Comparison of ENCODE assay signal across 21 cellular contexts in genomic region chr10:71725249-71725648, GRCh38. TPM values are rescaled to one million over a fixed set of nuclear protein-coding genes. Genes with fewer than 3 reads are reported as not detected.
DNase-seq lines count a peak whose midpoint lies in the region; ATAC-seq and TF ChIP-seq lines count a peak whose summit lies in the region.
"Had no signal": no experiment of that assay in that cellular context is flagged by ENCODE, and none has a peak within 500 bp of the region (broad histone marks: within the 10 kb centered on the region; RNA-seq: fewer than 3 reads in every experiment).

No MANE protein-coding gene starts in this region.

- no peak for DNase-seq in activated CD4-positive, alpha-beta T cell treated with anti-CD3 and anti-CD28 coated beads, Interleukin-2, amount 10 ng/mL, durations not matched to agents 24 days and 14 days
- no peak for DNase-seq in activated CD4-positive, alpha-beta T cell treated with anti-CD3 and anti-CD28 coated beads for 48 hours
- DNase-seq in activated naive CD8-positive, alpha-beta T cell treated with anti-CD3 and anti-CD28 coated beads for 36 hours = no peak
- DNase-seq in neuronal stem cell (ENCODE audit: low spot score) (no peak), iPS-NIHi7 (ENCODE audit: extremely low spot score) (no peak), body of pancreas (no peak)
- DNase-seq: mammary epithelial cell, NCI-H1092, NCI-H187 treated with DMSO at 0.1 percent for 48 hours, NCI-H2227 treated with DMSO at 0.1 percent for 48 hours, retina, SHP77, stomach had no signal

- no peak overlapping the region for H2AK5ac ChIP-seq in neuronal stem cell (ENCODE audit: low read depth, low read length)

- no peak overlapping the region for H3K4me3 ChIP-seq in neuronal stem cell (ENCODE audit: low read length in 2 of 2)
- no peak overlapping the region for H3K4me3 ChIP-seq in body of pancreas
- H3K4me3 ChIP-seq: adrenal gland, colonic mucosa, stomach had no signal

- H2AFZ ChIP-seq in neuronal stem cell (ENCODE audit: low read length) = no peak overlapping the region

- H3K27ac ChIP-seq in KOPT-K1 (ENCODE audit: low read depth, low read length, poor library complexity, severe bottlenecking) (peak overlapping the region; percentile 94), neuronal stem cell (replicated peaks; ENCODE audit: low read length) (no peak overlapping the region), body of pancreas (no peak overlapping the region)
- H3K27ac ChIP-seq: colonic mucosa had no signal

- peaks cover 0 to 8% of the 10 kb centered on the region in 2 donors for H3K4me1 ChIP-seq in neuronal stem cell (ENCODE audit: control insufficient read depth in 2 of 2, insufficient read depth in 1 of 2, low read depth in 1 of 2, low read length in 2 of 2)
- peaks cover 25% of the 10 kb centered on the region for H3K4me1 ChIP-seq in body of pancreas

- H3K4ac ChIP-seq in neuronal stem cell (ENCODE audit: low read length) = no peak overlapping the region

- WGBS in neuronal stem cell (ENCODE audit: extremely low coverage in 2 of 2, insufficient read length in 2 of 2, insufficient replicate concordance in 1 of 2), 2 donors = no CpG with 5 or more reads among the region's 14 CpGs
- 82 to 88% methylated on average over 10 to 12 of the region's 14 CpGs for WGBS in body of pancreas, 2 donors

- H3K9me3 Mint-ChIP-seq in activated CD4-positive, alpha-beta T cell treated with anti-CD3 and anti-CD28 coated beads, Interleukin-2, amount 10 ng/mL, durations not matched to agents 24 days and 14 days = no peaks in the 10 kb centered on the region
- no peaks in the 10 kb centered on the region for H3K9me3 Mint-ChIP-seq in activated naive CD8-positive, alpha-beta T cell treated with anti-CD3 and anti-CD28 coated beads for 36 hours

- H2BK120ac ChIP-seq in neuronal stem cell (ENCODE audit: low read depth, low read length) = no peak overlapping the region

- H3K27me3 Mint-ChIP-seq in activated CD4-positive, alpha-beta T cell treated with anti-CD3 and anti-CD28 coated beads, Interleukin-2, amount 10 ng/mL, durations not matched to agents 24 days and 14 days = no peaks in the 10 kb centered on the region
- H3K27me3 Mint-ChIP-seq in activated naive CD8-positive, alpha-beta T cell treated with anti-CD3 and anti-CD28 coated beads for 36 hours = no peaks in the 10 kb centered on the region

- no peak overlapping the region for H3K4me2 ChIP-seq in neuronal stem cell (ENCODE audit: insufficient read depth, low read length, poor library complexity, severe bottlenecking)

- H3K4me1 Mint-ChIP-seq in activated CD4-positive, alpha-beta T cell treated with anti-CD3 and anti-CD28 coated beads, Interleukin-2, amount 10 ng/mL, durations not matched to agents 24 days and 14 days = peaks cover 62% of the 10 kb centered on the region
- peaks cover 84% of the 10 kb centered on the region for H3K4me1 Mint-ChIP-seq in activated naive CD8-positive, alpha-beta T cell treated with anti-CD3 and anti-CD28 coated beads for 36 hours

- peak overlapping the region; percentile 48 for H3K14ac ChIP-seq in neuronal stem cell (ENCODE audit: low read length)

- no peak overlapping the region for H4K8ac ChIP-seq in neuronal stem cell (ENCODE audit: low read depth, low read length)

- no peak for TF ChIP-seq POLR2A in body of pancreas (IDR thresholded peaks at IDR 0.05)

- no peak overlapping the region for H3K9ac ChIP-seq in neuronal stem cell (ENCODE audit: low read depth, low read length, poor library complexity)

- peak overlapping the region; percentile 98 for H3K27ac Mint-ChIP-seq in activated CD4-positive, alpha-beta T cell treated with anti-CD3 and anti-CD28 coated beads, Interleukin-2, amount 10 ng/mL, durations not matched to agents 24 days and 14 days
- peak overlapping the region; percentile 98 for H3K27ac Mint-ChIP-seq in activated naive CD8-positive, alpha-beta T cell treated with anti-CD3 and anti-CD28 coated beads for 36 hours

- no peak overlapping the region for H3K23ac ChIP-seq in neuronal stem cell (ENCODE audit: low read depth, low read length, poor library complexity)

- peaks cover 0 to 14% (median 0%) of the 10 kb centered on the region in 3 experiments for H3K27me3 ChIP-seq in neuronal stem cell (ENCODE audit: control insufficient read depth in 3 of 3, insufficient read depth in 3 of 3, low read depth in 1 of 3, low read length in 3 of 3)
- H3K27me3 ChIP-seq in body of pancreas = no peaks in the 10 kb centered on the region
- H3K27me3 ChIP-seq: adrenal gland, colonic mucosa, stomach had no signal

- no peak overlapping the region for H4K91ac ChIP-seq in neuronal stem cell (ENCODE audit: low read depth, low read length, poor library complexity)

- H3K79me1 ChIP-seq in neuronal stem cell (ENCODE audit: low read depth, low read length) = no peaks in the 10 kb centered on the region

- no peak for TF ChIP-seq CTCF in body of pancreas (IDR thresholded peaks at IDR 0.05)

- intact Hi-C loops in activated CD4-positive, alpha-beta T cell treated with anti-CD3 and anti-CD28 coated beads, Interleukin-2, amount 10 ng/mL, durations not matched to agents 24 days and 14 days (cut with micrococcal nuclease) = loop anchor here (10.0 kb wide), 1 partner anchor 1150 kb away; no protein-coding TSS in a partner anchor
- intact Hi-C loops in body of pancreas (cut with DNase I) = no loop called here

- H3K36me3 ChIP-seq in KOPT-K1 (ENCODE audit: insufficient read depth, low read length) (no peaks in the 10 kb centered on the region), neuronal stem cell (replicated peaks in 1 of 2; ENCODE audit: control insufficient read depth in 2 of 2, insufficient read depth in 2 of 2, low read length in 2 of 2) (no peaks in the 10 kb centered on the region), body of pancreas (replicated peaks in 1 of 2; ENCODE audit: insufficient read depth in 1 of 2, low read depth in 2 of 2) (no peaks in the 10 kb centered on the region)
- H3K36me3 ChIP-seq: adrenal gland, colonic mucosa, stomach had no signal

- peak overlapping the region; percentile 28 for H2BK15ac ChIP-seq in neuronal stem cell (ENCODE audit: low read length)

- no peak overlapping the region for H2BK5ac ChIP-seq in neuronal stem cell (ENCODE audit: low read length)

- H3K36me3 Mint-ChIP-seq in activated CD4-positive, alpha-beta T cell treated with anti-CD3 and anti-CD28 coated beads, Interleukin-2, amount 10 ng/mL, durations not matched to agents 24 days and 14 days (ENCODE audit: low read depth) = no peaks in the 10 kb centered on the region
- H3K36me3 Mint-ChIP-seq in activated naive CD8-positive, alpha-beta T cell treated with anti-CD3 and anti-CD28 coated beads for 36 hours = no peaks in the 10 kb centered on the region

- peak overlapping the region; percentile 78 for H3K4me3 Mint-ChIP-seq in activated CD4-positive, alpha-beta T cell treated with anti-CD3 and anti-CD28 coated beads, Interleukin-2, amount 10 ng/mL, durations not matched to agents 24 days and 14 days
- no peak overlapping the region for H3K4me3 Mint-ChIP-seq in activated naive CD8-positive, alpha-beta T cell treated with anti-CD3 and anti-CD28 coated beads for 36 hours
- H3K4me3 Mint-ChIP-seq: B cell had no signal

- no peak overlapping the region for H2BK12ac ChIP-seq in neuronal stem cell (ENCODE audit: low read length)

- no peak for ATAC-seq in body of pancreas
- ATAC-seq in HG03139 (IDR thresholded peaks at IDR 0.05; ENCODE audit: unreplicated experiment) = no peak

- H3K9me3 ChIP-seq in KOPT-K1 (ENCODE audit: insufficient read depth, low read length, poor library complexity, severe bottlenecking) (no peaks in the 10 kb centered on the region), neuronal stem cell (replicated peaks in 1 of 2; ENCODE audit: control insufficient read depth in 2 of 2, insufficient read depth in 1 of 2, low read depth in 1 of 2, low read length in 2 of 2) (no peaks in the 10 kb centered on the region), body of pancreas (no peaks in the 10 kb centered on the region)
- H3K9me3 ChIP-seq: adrenal gland, colonic mucosa, stomach had no signal

- H3K18ac ChIP-seq in neuronal stem cell (ENCODE audit: low read length) = no peak overlapping the region

RNA-seq across cellular contexts. Expression of gene C10orf105, which starts 5.7 kb away (rescaled TPM):
- total RNA-seq in activated CD4-positive, alpha-beta T cell treated with anti-CD3 and anti-CD28 coated beads, Interleukin-2, amount 10 ng/mL, durations not matched to agents 24 days and 14 days = 0.26 and 0.33 TPM in 2 replicates
- total RNA-seq in activated naive CD8-positive, alpha-beta T cell treated with anti-CD3 and anti-CD28 coated beads for 36 hours = under 1 TPM; 0.24 to 0.41 TPM
- 1.4 TPM for polyA plus RNA-seq in neuronal stem cell (2013, experiment 1 of 2)
- polyA plus RNA-seq in neuronal stem cell (2013, experiment 2 of 2) = 1.3 TPM
- total RNA-seq in body of pancreas = not detected
- total RNA-seq: A172, B cell, kidney epithelial cell, PC-3, stomach had no signal
- polyA plus RNA-seq: mammary epithelial cell had no signal

RNA-seq across cellular contexts. Expression of gene VSIR, which starts 48.1 kb away (rescaled TPM):
- total RNA-seq in activated CD4-positive, alpha-beta T cell treated with anti-CD3 and anti-CD28 coated beads, Interleukin-2, amount 10 ng/mL, durations not matched to agents 24 days and 14 days = 125 and 131 TPM in 2 replicates
- 10 to 100 TPM; 41.4 to 47.3 TPM for total RNA-seq in activated naive CD8-positive, alpha-beta T cell treated with anti-CD3 and anti-CD28 coated beads for 36 hours
- 0.29 TPM for polyA plus RNA-seq in neuronal stem cell (2013, experiment 1 of 2)
- polyA plus RNA-seq in neuronal stem cell (2013, experiment 2 of 2) = 0.48 TPM
- total RNA-seq in body of pancreas = 10 to 100 TPM; 14.8 to 17.1 TPM
